In the genomic region with DNA sequence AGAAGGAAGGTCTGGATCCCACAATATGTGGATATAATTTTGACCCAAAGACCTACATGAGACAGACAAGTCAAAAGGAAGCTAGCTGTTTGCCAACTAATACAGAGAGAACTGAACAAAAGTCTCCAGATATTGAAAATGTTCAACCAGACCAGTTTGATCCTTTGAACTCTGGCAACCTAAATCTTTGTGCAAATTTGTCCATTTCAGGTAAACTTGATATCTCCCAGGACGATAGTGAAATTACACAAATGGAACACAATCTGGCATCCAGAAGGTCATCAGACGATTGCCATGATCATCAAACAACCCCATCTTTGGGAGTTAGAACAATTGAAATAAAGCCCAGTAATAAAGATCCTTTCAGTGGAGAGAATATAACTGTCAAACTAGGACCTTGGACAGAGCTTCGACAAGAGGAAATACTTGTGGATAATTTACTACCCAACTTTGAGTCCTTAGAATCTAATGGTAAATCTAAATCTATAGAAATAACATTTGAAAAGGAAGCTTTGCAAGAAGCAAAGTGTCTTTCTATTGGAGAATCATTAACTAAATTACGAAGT, we compare ENCODE assay signal across 18 cellular contexts.
"Had no signal": no experiment of that assay in that cellular context is flagged by ENCODE, and none has a peak within 500 bp of the region (broad histone marks: within the 10 kb centered on the region; RNA-seq: fewer than 3 reads in every experiment).

No MANE protein-coding gene starts in this region.

- H3K4me3 ChIP-seq: adrenal gland, left lung, stomach, suprapubic skin, tibial nerve had no signal

- DNase-seq: activated T-cell treated with anti-CD3 and anti-CD28 coated beads, Interleukin-2, amount 50 U/mL, for 1 hour; adrenal gland; cerebellar nuclear complex; cortex of kidney; foreskin keratinocyte; kidney; left lung; right cardiac atrium; stimulated activated CD4-positive, alpha-beta T cell treated with anti-CD3 and anti-CD28 coated beads, Interleukin-1b, Interleukin-23, amount 100 ng/mL, for 48 hours; stomach; T-helper 9 cell had no signal

- H3K9me3 Mint-ChIP-seq: activated naive CD4-positive, alpha-beta T cell treated with anti-CD3 and anti-CD28 coated beads, Interleukin-2, amount 50 U/mL, for 72 hours; memory B cell; nephron; stimulated activated memory B cell treated with anti-CD40 and anti-IgM and Interleukin-4, amounts not matched to agents 10 μg/mL and 1 μg/mL and 100 μg/mL, for 72 hours had no signal

- H2AFZ ChIP-seq: parathyroid adenoma had no signal

- H3K36me3 Mint-ChIP-seq: activated naive CD4-positive, alpha-beta T cell treated with anti-CD3 and anti-CD28 coated beads, Interleukin-2, amount 50 U/mL, for 72 hours had no signal

- H3K79me2 ChIP-seq: parathyroid adenoma had no signal

- H3K4me1 Mint-ChIP-seq: memory B cell; nephron; stimulated activated memory B cell treated with anti-CD40 and anti-IgM and Interleukin-4, amounts not matched to agents 10 μg/mL and 1 μg/mL and 100 μg/mL, for 72 hours had no signal

- H3K27me3 Mint-ChIP-seq: memory B cell; stimulated activated memory B cell treated with anti-CD40 and anti-IgM and Interleukin-4, amounts not matched to agents 10 μg/mL and 1 μg/mL and 100 μg/mL, for 72 hours had no signal

- H3K27me3 ChIP-seq: adrenal gland, foreskin keratinocyte, left lung, stomach, suprapubic skin, tibial nerve had no signal

- H3K27ac Mint-ChIP-seq: activated naive CD4-positive, alpha-beta T cell treated with anti-CD3 and anti-CD28 coated beads, Interleukin-2, amount 50 U/mL, for 72 hours; memory B cell; nephron; stimulated activated memory B cell treated with anti-CD40 and anti-IgM and Interleukin-4, amounts not matched to agents 10 μg/mL and 1 μg/mL and 100 μg/mL, for 72 hours had no signal

- H3K9me3 ChIP-seq: adrenal gland, left lung, stomach, suprapubic skin, tibial nerve had no signal

- H3K4me3 Mint-ChIP-seq: memory B cell; nephron; stimulated activated memory B cell treated with anti-CD40 and anti-IgM and Interleukin-4, amounts not matched to agents 10 μg/mL and 1 μg/mL and 100 μg/mL, for 72 hours had no signal

- H3K36me3 ChIP-seq: adrenal gland, left lung had no signal

- H3K4me1 ChIP-seq: adrenal gland, foreskin keratinocyte, left lung, parathyroid adenoma, stomach, suprapubic skin, tibial nerve had no signal

- H3K27ac ChIP-seq: adrenal gland, foreskin keratinocyte, left lung, parathyroid adenoma, stomach, suprapubic skin, tibial nerve had no signal

- H3K9ac ChIP-seq: parathyroid adenoma had no signal

- ATAC-seq: activated naive CD4-positive, alpha-beta T cell treated with anti-CD3 and anti-CD28 coated beads, Interleukin-2, amount 50 U/mL, for 72 hours; foreskin keratinocyte; left lung; right cardiac atrium; stimulated activated memory B cell treated with anti-CD40 and anti-IgM and Interleukin-4, amounts not matched to agents 10 μg/mL and 1 μg/mL and 100 μg/mL, for 72 hours had no signal
